8 cellular contexts compared by ENCODE assay signal in genomic region chr17:58006924-58007780, GRCh38. TPM values are rescaled to one million over a fixed set of nuclear protein-coding genes. Genes with fewer than 3 reads are reported as not detected.
A peak's percentile ranks its signal among the peaks of the same experiment; 100 is the strongest.
DNase-seq lines count a peak whose midpoint lies in the region; ATAC-seq and TF ChIP-seq lines count a peak whose summit lies in the region.

SRSF1 (minus strand) TSS chr17:58007246; CDS start chr17:58007137, 109 bp downstream.

- ATAC-seq in GM19324 (IDR thresholded peaks at IDR 0.05; ENCODE audit: low FRiP score, unreplicated experiment) (peak; percentile 90), HG03469 (IDR thresholded peaks at IDR 0.05; ENCODE audit: unreplicated experiment) (peak; percentile 56)

- H3K4me3 Mint-ChIP-seq in activated CD4-positive, alpha-beta T cell treated with anti-CD3 and anti-CD28 coated beads, Interleukin-2, amount 10 ng/mL, durations not matched to agents 24 days and 14 days, result peak within 1 kb of the TSS; percentile 97

- peak within 1 kb of the TSS; percentile 99 to 100 for H3K27ac ChIP-seq in coronary artery

- H3K9me3 Mint-ChIP-seq in activated CD4-positive, alpha-beta T cell treated with anti-CD3 and anti-CD28 coated beads, Interleukin-2, amount 10 ng/mL, durations not matched to agents 24 days and 14 days, result no peaks in the 10 kb centered on the region

- H3K27me3 Mint-ChIP-seq in activated CD4-positive, alpha-beta T cell treated with anti-CD3 and anti-CD28 coated beads, Interleukin-2, amount 10 ng/mL, durations not matched to agents 24 days and 14 days, result no peaks in the 10 kb centered on the region

- POLR2A ChIA-PET in BJ (lab: Charles Lee), result interaction anchor here (0.7 to 1.5 kb wide), 2 partner anchors 14 to 779 kb away, joined by 3 to 25 read pairs; no protein-coding TSS in a partner anchor

- TF ChIP-seq CTCF in BJ (IDR thresholded peaks at IDR 0.05; ENCODE audit: insufficient read depth, low read depth, low read length) (no peak), coronary artery (IDR thresholded peaks at IDR 0.05) (no peak)

- H3K36me3 ChIP-seq in BJ (ENCODE audit: control insufficient read depth, insufficient read depth, low read length), result peaks cover 6% of the 10 kb centered on the region

- DNase-seq in BJ (ENCODE audit: low read depth), result peak; percentile 80
- DNase-seq in NCI-H526 treated with DMSO at 0.1 percent for 48 hours (lab: John Stamatoyannopoulos, UW), result peak; percentile 98
- DNase-seq in activated CD4-positive, alpha-beta T cell treated with anti-CD3 and anti-CD28 coated beads, Interleukin-2, amount 10 ng/mL, durations not matched to agents 24 days and 14 days, result peak; percentile 99
- DNase-seq in coronary artery (ENCODE audit: low spot score), result peak; percentile 97
- peak; percentile 99 for DNase-seq in left kidney (ENCODE audit: low read depth, low spot score)
- DNase-seq in stimulated activated CD4-positive, alpha-beta T cell treated with anti-CD3 and anti-CD28 coated beads, Interleukin-2, amount 100 ng/mL, for 24 hours, result peak; percentile 97

- peaks cover 38% of the 10 kb centered on the region for H3K4me1 Mint-ChIP-seq in activated CD4-positive, alpha-beta T cell treated with anti-CD3 and anti-CD28 coated beads, Interleukin-2, amount 10 ng/mL, durations not matched to agents 24 days and 14 days

- peak within 1 kb of the TSS; percentile 99 for H3K27ac Mint-ChIP-seq in activated CD4-positive, alpha-beta T cell treated with anti-CD3 and anti-CD28 coated beads, Interleukin-2, amount 10 ng/mL, durations not matched to agents 24 days and 14 days

- H3K36me3 Mint-ChIP-seq in activated CD4-positive, alpha-beta T cell treated with anti-CD3 and anti-CD28 coated beads, Interleukin-2, amount 10 ng/mL, durations not matched to agents 24 days and 14 days (ENCODE audit: low read depth), result peaks cover 50% of the 10 kb centered on the region

- no peaks in the 10 kb centered on the region for H3K27me3 ChIP-seq in BJ (ENCODE audit: control insufficient read depth, insufficient read depth, low read length)

- CTCF ChIA-PET in BJ (lab: Yijun Ruan, JAX), result interaction anchor here (0.6 to 2.4 kb wide), 6 partner anchors 16 to 174 kb away, joined by 3 to 11 read pairs (median 4); no protein-coding TSS in a partner anchor

- intact Hi-C loops in activated CD4-positive, alpha-beta T cell treated with anti-CD3 and anti-CD28 coated beads, Interleukin-2, amount 10 ng/mL, durations not matched to agents 24 days and 14 days (cut with micrococcal nuclease), result loop anchor here (1.0 to 2.0 kb wide), 7 partner anchors 19 to 922 kb away; partner anchors contain the start of genes AKAP1, MRPS23, TSPOAP1 and VEZF1

- peak within 1 kb of the TSS; percentile 77 for H3K4me3 ChIP-seq in BJ (ENCODE audit: low read depth, low read length)
- H3K4me3 ChIP-seq in coronary artery, result peak within 1 kb of the TSS; percentile 98

RNA-seq across cellular contexts. Expression of gene SRSF1, which starts in this region (rescaled TPM):
- 222 and 236 TPM in 2 replicates for polyA plus RNA-seq in BJ (2011; rRNA removed)
- 167 and 214 TPM in 2 replicates for polyA minus RNA-seq in BJ (2011; rRNA and poly(A)+ RNA removed)
- 510 and 515 TPM in 2 replicates for total RNA-seq in activated CD4-positive, alpha-beta T cell treated with anti-CD3 and anti-CD28 coated beads, Interleukin-2, amount 10 ng/mL, durations not matched to agents 24 days and 14 days

Comparison
In these comparisons a context has a peak if more than half of its experiments do, and no peak if none do; other contexts are left out.
1. Peak in every context shown above with its lines: DNase-seq, ATAC-seq, H3K4me3 ChIP-seq and H3K27ac ChIP-seq.